17 cellular contexts compared by ENCODE assay signal in the genomic region with DNA sequence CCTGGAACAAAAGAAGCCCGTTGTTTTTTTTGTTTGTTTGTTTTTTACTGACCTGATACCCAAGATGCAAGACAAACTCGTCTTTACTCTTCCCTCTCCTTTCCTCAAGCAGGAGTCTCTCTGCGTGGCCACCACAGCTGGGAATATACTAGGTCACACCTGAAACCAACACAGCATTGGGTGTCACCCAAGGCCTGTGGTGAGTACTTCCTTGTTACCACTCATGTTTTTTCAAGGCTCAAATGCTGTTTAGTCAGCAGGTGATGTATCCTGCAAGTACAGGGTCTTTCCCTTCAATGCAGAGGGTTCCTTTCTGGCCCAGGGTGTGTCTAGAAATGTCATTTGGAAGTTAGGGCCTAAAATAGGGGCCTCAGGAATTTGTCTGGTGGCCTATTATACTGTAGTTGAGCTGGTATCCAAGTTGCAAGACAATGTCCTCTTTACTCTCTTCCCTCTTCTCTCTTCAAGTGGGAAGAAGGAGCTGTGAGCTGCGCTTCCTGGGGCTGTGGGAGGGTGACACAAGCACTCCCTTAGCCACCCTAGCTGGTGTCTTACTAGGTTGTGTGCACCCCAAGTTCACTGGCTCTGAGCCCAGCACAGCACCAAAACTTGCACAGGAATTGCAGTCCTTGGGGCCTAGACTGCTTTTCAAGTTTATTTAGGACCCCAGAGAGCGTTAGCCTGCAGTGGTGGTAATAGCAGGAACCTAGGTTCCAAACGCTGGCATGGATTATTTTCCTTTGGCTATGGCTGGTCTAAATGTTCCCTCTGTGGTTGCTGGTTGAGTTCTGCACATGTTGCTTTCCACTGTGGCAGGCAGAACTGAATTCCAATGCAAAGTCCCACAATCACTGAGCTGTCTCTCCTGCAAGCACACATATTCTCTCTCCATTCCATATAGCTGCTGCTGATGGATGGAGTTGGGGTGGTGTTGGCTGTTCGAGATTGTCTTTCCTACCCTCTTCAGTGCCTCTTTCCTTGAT.
DNase-seq lines count a peak whose midpoint lies in the region; ATAC-seq and TF ChIP-seq lines count a peak whose summit lies in the region.
"Had no signal": no experiment of that assay in that cellular context is flagged by ENCODE, and none has a peak within 500 bp of the region (broad histone marks: within the 10 kb centered on the region; RNA-seq: fewer than 3 reads in every experiment).

No MANE protein-coding gene starts in this region.

- no peak for TF ChIP-seq CTCF in GM23338 (conservative IDR thresholded peaks at IDR 0.05; ENCODE audit: low read depth in 2 of 2)
- TF ChIP-seq CTCF in esophagus squamous epithelium (IDR thresholded peaks at IDR 0.05) = no peak
- TF ChIP-seq CTCF in dorsolateral prefrontal cortex (IDR thresholded peaks at IDR 0.05 in 54 of 56, conservative IDR thresholded peaks at IDR 0.05 in 2 of 56; ENCODE audit: low read depth in 1 of 56, partially characterized antibody in 56 of 56) = no peak

- H3K4me1 Mint-ChIP-seq in GM23338 = no peaks in the 10 kb centered on the region
- H3K4me1 Mint-ChIP-seq: activated CD4-positive, alpha-beta T cell treated with anti-CD3 and anti-CD28 coated beads, Interleukin-2, amount 10 ng/mL, durations not matched to agents 7 days and 5 days; CD4-positive, CD25-positive, alpha-beta regulatory T cell had no signal

- 80 to 81% methylated on average over 7 of the region's 7 CpGs for WGBS in esophagus squamous epithelium, 2 donors

- H3K27me3 Mint-ChIP-seq in GM23338 (ENCODE audit: insufficient read depth, low read depth, poor library complexity) = no peaks in the 10 kb centered on the region
- H3K27me3 Mint-ChIP-seq: activated CD4-positive, alpha-beta T cell treated with anti-CD3 and anti-CD28 coated beads, Interleukin-2, amount 10 ng/mL, durations not matched to agents 7 days and 5 days; CD4-positive, CD25-positive, alpha-beta regulatory T cell; stimulated activated naive CD8-positive, alpha-beta T cell treated with anti-CD3 and anti-CD28 coated beads, Interleukin-15, Interleukin-2, amounts not matched to agents 100 ng/mL and 50 ng/mL, for 24 hours had no signal

- H2AFZ ChIP-seq in GM23338 = no peak overlapping the region
- H2AFZ ChIP-seq: GM23248, hepatocyte had no signal

- no peak for DNase-seq in GM23338 (ENCODE audit: low spot score)
- DNase-seq in myocyte (ENCODE audit: low read depth) = peak; percentile 56
- no peak for DNase-seq in cortex of kidney (lab: John Stamatoyannopoulos, UW)
- DNase-seq in esophagus squamous epithelium (lab: John Stamatoyannopoulos, UW) = no peak
- no peak for DNase-seq in hepatic stellate cell (ENCODE audit: low spot score)
- DNase-seq in dorsolateral prefrontal cortex = no peak
- DNase-seq: activated CD4-positive, alpha-beta T cell treated with anti-CD3 and anti-CD28 coated beads, Interleukin-2, amount 10 ng/mL, durations not matched to agents 7 days and 5 days; activated effector memory CD4-positive, alpha-beta T cell treated with anti-CD3 and anti-CD28 coated beads, Interleukin-2, amount 50 U/mL, for 16 hours; body of pancreas; CD4-positive, CD25-positive, alpha-beta regulatory T cell; GM23248; NCI-H146 had no signal

- H3K27me3 ChIP-seq in GM23338 (ENCODE audit: insufficient read depth) (no peaks in the 10 kb centered on the region), esophagus squamous epithelium (no peaks in the 10 kb centered on the region), dorsolateral prefrontal cortex (no peaks in the 10 kb centered on the region)
- H3K27me3 ChIP-seq: body of pancreas, hepatocyte had no signal

- ATAC-seq in GM19023 (IDR thresholded peaks at IDR 0.05; ENCODE audit: unreplicated experiment) (peak; percentile 65), GM23338 (no peak), HG03432 (IDR thresholded peaks at IDR 0.05; ENCODE audit: unreplicated experiment) (peak; percentile 74)
- ATAC-seq: body of pancreas had no signal

- H3K4me3 Mint-ChIP-seq in GM23338 = no peak overlapping the region
- H3K4me3 Mint-ChIP-seq: activated CD4-positive, alpha-beta T cell treated with anti-CD3 and anti-CD28 coated beads, Interleukin-2, amount 10 ng/mL, durations not matched to agents 7 days and 5 days; CD4-positive, CD25-positive, alpha-beta regulatory T cell; stimulated activated naive CD8-positive, alpha-beta T cell treated with anti-CD3 and anti-CD28 coated beads, Interleukin-15, Interleukin-2, amounts not matched to agents 100 ng/mL and 50 ng/mL, for 24 hours had no signal

- H3K36me3 Mint-ChIP-seq in GM23338 (ENCODE audit: low read depth) = no peaks in the 10 kb centered on the region
- H3K36me3 Mint-ChIP-seq: CD4-positive, CD25-positive, alpha-beta regulatory T cell had no signal

- H3K27ac ChIP-seq in GM23338 (ENCODE audit: low read depth) = no peak overlapping the region
- no peak overlapping the region for H3K27ac ChIP-seq in esophagus squamous epithelium
- no peak overlapping the region for H3K27ac ChIP-seq in dorsolateral prefrontal cortex
- H3K27ac ChIP-seq: body of pancreas, GM23248, hepatocyte, prostate gland had no signal

- no peaks in the 10 kb centered on the region for H3K79me2 ChIP-seq in GM23338 (replicated peaks; ENCODE audit: insufficient read depth)
- H3K79me2 ChIP-seq: hepatocyte had no signal

- H3K9me2 ChIP-seq in GM23338 (ENCODE audit: insufficient read depth) = no peaks in the 10 kb centered on the region

- H3K9me3 ChIP-seq in esophagus squamous epithelium = no peaks in the 10 kb centered on the region
- H3K9me3 ChIP-seq: body of pancreas, prostate gland had no signal

- H3K36me3 ChIP-seq in GM23338 (ENCODE audit: insufficient read depth) (no peaks in the 10 kb centered on the region), esophagus squamous epithelium (no peaks in the 10 kb centered on the region)
- H3K36me3 ChIP-seq: prostate gland had no signal

- H4K20me1 ChIP-seq in GM23338 (replicated peaks; ENCODE audit: insufficient read depth) = no peaks in the 10 kb centered on the region

- no peaks in the 10 kb centered on the region for H3K9me3 Mint-ChIP-seq in GM23338
- H3K9me3 Mint-ChIP-seq: activated CD4-positive, alpha-beta T cell treated with anti-CD3 and anti-CD28 coated beads, Interleukin-2, amount 10 ng/mL, durations not matched to agents 7 days and 5 days; stimulated activated naive CD8-positive, alpha-beta T cell treated with anti-CD3 and anti-CD28 coated beads, Interleukin-15, Interleukin-2, amounts not matched to agents 100 ng/mL and 50 ng/mL, for 24 hours had no signal

- no peaks in the 10 kb centered on the region for H3F3A ChIP-seq in GM23338 (replicated peaks; ENCODE audit: low read depth)

- H3K4me3 ChIP-seq in GM23338 (no peak overlapping the region), esophagus squamous epithelium (no peak overlapping the region), dorsolateral prefrontal cortex (no peak overlapping the region)
- H3K4me3 ChIP-seq: body of pancreas, GM23248, hepatocyte, prostate gland had no signal

- no peaks in the 10 kb centered on the region for H3K4me1 ChIP-seq in GM23338 (ENCODE audit: insufficient read depth)
- no peaks in the 10 kb centered on the region for H3K4me1 ChIP-seq in esophagus squamous epithelium
- H3K4me1 ChIP-seq: body of pancreas, prostate gland had no signal

- no peak for TF ChIP-seq POLR2A in esophagus squamous epithelium (IDR thresholded peaks at IDR 0.05)

- peak overlapping the region; percentile 49; the same call in 1 of the 2 replicates for H3K27ac Mint-ChIP-seq in GM23338
- H3K27ac Mint-ChIP-seq: activated CD4-positive, alpha-beta T cell treated with anti-CD3 and anti-CD28 coated beads, Interleukin-2, amount 10 ng/mL, durations not matched to agents 7 days and 5 days; stimulated activated naive CD8-positive, alpha-beta T cell treated with anti-CD3 and anti-CD28 coated beads, Interleukin-15, Interleukin-2, amounts not matched to agents 100 ng/mL and 50 ng/mL, for 24 hours had no signal

- no peak overlapping the region for H3K4me2 ChIP-seq in GM23338
- H3K4me2 ChIP-seq: hepatocyte had no signal

- intact Hi-C loops in esophagus squamous epithelium (cut with DNase I) = no loop called here
- intact Hi-C loops in dorsolateral prefrontal cortex (cut with DNase I) = no loop called here

TF ChIP-seq in GM23338, 12 proteins besides CTCF, POLR2A, EP300 and RAD21 (continues in another document):
- no peak for TF ChIP-seq JUNB (IDR thresholded peaks at IDR 0.05; ENCODE audit: unreplicated experiment)
- TF ChIP-seq REST (IDR thresholded peaks at IDR 0.05; ENCODE audit: unreplicated experiment) = no peak
- TF ChIP-seq EZH2 (IDR thresholded peaks at IDR 0.05; ENCODE audit: low read depth, unreplicated experiment) = no peak
- TF ChIP-seq POLR2AphosphoS5 (IDR thresholded peaks at IDR 0.05; ENCODE audit: low read depth) = no peak
- no peak for TF ChIP-seq EZH2phosphoT487 (IDR thresholded peaks at IDR 0.05; ENCODE audit: unreplicated experiment)
- no peak for TF ChIP-seq ZNF331 (CRISPR knock-in tag; IDR thresholded peaks at IDR 0.05; ENCODE audit: low read depth)
